19 cellular contexts compared by ENCODE assay signal in genomic region chr5:163613150-163613442, GRCh38.
"Had no signal": no experiment of that assay in that cellular context is flagged by ENCODE, and none has a peak within 500 bp of the region (broad histone marks: within the 10 kb centered on the region; RNA-seq: fewer than 3 reads in every experiment).

No MANE protein-coding gene starts in this region.

- H3K4me3 ChIP-seq: colonic mucosa, lower lobe of right lung, right atrium auricular region, smooth muscle cell, testis, tibial artery, upper lobe of left lung had no signal

- H3K27me3 ChIP-seq: colonic mucosa, right atrium auricular region, testis, tibial artery, upper lobe of left lung had no signal

- H3K36me3 ChIP-seq: colonic mucosa, lower lobe of right lung, right atrium auricular region, tibial artery, upper lobe of left lung had no signal

- H3K4me2 ChIP-seq: smooth muscle cell had no signal

- H3K9ac ChIP-seq: parathyroid adenoma had no signal

- H2AFZ ChIP-seq: parathyroid adenoma had no signal

- H3K9me3 ChIP-seq: colonic mucosa, lower lobe of right lung, right atrium auricular region, testis, tibial artery, upper lobe of left lung had no signal

- ATAC-seq: left ventricle myocardium superior; lower lobe of right lung; naive thymus-derived CD8-positive, alpha-beta T cell; sciatic nerve; stimulated activated naive CD8-positive, alpha-beta T cell treated with anti-CD3 and anti-CD28 coated beads, Interleukin-15, amount 100 ng/mL, for 72 hours had no signal

- DNase-seq: colonic mucosa; effector memory CD4-positive, alpha-beta T cell; erythroblast; left ventricle myocardium superior; lower lobe of right lung; naive thymus-derived CD8-positive, alpha-beta T cell; stimulated activated CD4-positive, alpha-beta T cell treated with anti-CD3 and anti-CD28 coated beads, Interleukin-12 subunit alpha, Interleukin-12 subunit beta, amount 100 ng/mL, for 4 hours; stimulated activated CD4-positive, alpha-beta T cell treated with anti-CD3 and anti-CD28 coated beads, Interleukin-1b, Interleukin-23, amount 100 ng/mL, for 48 hours; stimulated activated CD4-positive, alpha-beta T cell treated with anti-CD3 and anti-CD28 coated beads, Interleukin-4, amount 100 ng/mL, for 1 hour; stimulated activated CD8-positive, alpha-beta memory T cell treated with anti-CD3 and anti-CD28 coated beads, Interleukin-4, amount 100 ng/mL, for 48 hours; stimulated activated naive CD4-positive, alpha-beta T cell; stimulated activated naive CD8-positive, alpha-beta T cell treated with anti-CD3 and anti-CD28 coated beads, Interleukin-15, amount 100 ng/mL, for 72 hours; testis; tibial artery; upper lobe of left lung had no signal

- H3K4me1 ChIP-seq: colonic mucosa, lower lobe of right lung, parathyroid adenoma, right atrium auricular region, testis, tibial artery, upper lobe of left lung had no signal

- H3K27ac ChIP-seq: colonic mucosa, lower lobe of right lung, parathyroid adenoma, right atrium auricular region, testis, tibial artery, upper lobe of left lung had no signal
